23 cellular contexts compared by ENCODE assay signal in genomic region chr18:60663060-60663989, GRCh38.
"Had no signal": no experiment of that assay in that cellular context is flagged by ENCODE, and none has a peak within 500 bp of the region (broad histone marks: within the 10 kb centered on the region; RNA-seq: fewer than 3 reads in every experiment).

No MANE protein-coding gene starts in this region.

- H3K27ac ChIP-seq: breast epithelium had no signal

- H3K4me3 Mint-ChIP-seq: activated B cell treated with CpG ODN at 0.5 μM for 24 hours; activated CD4-positive, alpha-beta memory T cell treated with anti-CD3 and anti-CD28 coated beads, Interleukin-2, amount 10 ng/mL, durations not matched to agents 7 days and 5 days; activated CD4-positive, alpha-beta T cell treated with anti-CD3 and anti-CD28 coated beads, Interleukin-2, amount 10 ng/mL, durations not matched to agents 7 days and 5 days; activated naive CD4-positive, alpha-beta T cell treated with anti-CD3 and anti-CD28 coated beads, Interleukin-2, amount 10 ng/mL, durations not matched to agents 7 days and 5 days; activated naive CD8-positive, alpha-beta T cell treated with anti-CD3 and anti-CD28 coated beads for 36 hours; activated T-cell treated with anti-CD3 and anti-CD28 coated beads, Interleukin-2, amount 50 U/mL, for 72 hours; central memory CD8-positive, alpha-beta T cell; T-helper 17 cell had no signal

- H3K27ac Mint-ChIP-seq: activated B cell treated with CpG ODN at 0.5 μM for 24 hours; activated CD4-positive, alpha-beta memory T cell treated with anti-CD3 and anti-CD28 coated beads, Interleukin-2, amount 10 ng/mL, durations not matched to agents 7 days and 5 days; activated CD4-positive, alpha-beta T cell treated with anti-CD3 and anti-CD28 coated beads, Interleukin-2, amount 10 ng/mL, durations not matched to agents 7 days and 5 days; activated naive CD4-positive, alpha-beta T cell treated with anti-CD3 and anti-CD28 coated beads, Interleukin-2, amount 10 ng/mL, durations not matched to agents 7 days and 5 days; activated naive CD8-positive, alpha-beta T cell treated with anti-CD3 and anti-CD28 coated beads for 36 hours; activated T-cell treated with anti-CD3 and anti-CD28 coated beads, Interleukin-2, amount 50 U/mL, for 72 hours; activated T-helper 2 cell treated with anti-CD3 and anti-CD28 coated beads, Interferon-gamma antibody, Interleukin-2, Interleukin-4, amounts not matched to agents 10 μg/mL and 5 μg/mL and 100 μg/mL, durations not matched to agents 14 hours and 24 hours and 36 hours; T-helper 17 cell had no signal

- H3K9me3 ChIP-seq: breast epithelium, MG63 had no signal

- DNase-seq: activated B cell treated with CpG ODN at 0.5 μM for 24 hours; activated CD4-positive, alpha-beta memory T cell treated with anti-CD3 and anti-CD28 coated beads, Interleukin-2, amount 10 ng/mL, durations not matched to agents 7 days and 5 days; activated CD4-positive, alpha-beta T cell treated with anti-CD3 and anti-CD28 coated beads, Interleukin-2, amount 10 ng/mL, durations not matched to agents 7 days and 5 days; activated gamma-delta T cell treated with Interleukin-2 at 50 U/mL for 16 hours; activated naive CD4-positive, alpha-beta T cell treated with anti-CD3 and anti-CD28 coated beads, Interleukin-2, amount 10 ng/mL, durations not matched to agents 7 days and 5 days; activated naive CD8-positive, alpha-beta T cell treated with anti-CD3 and anti-CD28 coated beads for 36 hours; activated T-cell treated with anti-CD3 and anti-CD28 coated beads for 4 hours; activated T-cell treated with anti-CD3 and anti-CD28 coated beads, Interleukin-2, amount 50 U/mL, for 72 hours; MG63; MV-4-11; NCI-H1092 treated with DMSO at 0.1 percent for 48 hours; NCI-H1417 treated with DMSO at 0.1 percent for 48 hours; NCI-H1694; NCI-H2029; NCI-H2107; NCI-H524; SHP77 treated with DMSO at 0.1 percent for 48 hours; T-helper 17 cell; T-helper 9 cell had no signal

- H3K9me3 Mint-ChIP-seq: activated B cell treated with CpG ODN at 0.5 μM for 24 hours; activated T-helper 2 cell treated with anti-CD3 and anti-CD28 coated beads, Interferon-gamma antibody, Interleukin-2, Interleukin-4, amounts not matched to agents 10 μg/mL and 5 μg/mL and 100 μg/mL, durations not matched to agents 14 hours and 24 hours and 36 hours had no signal

- H3K27me3 Mint-ChIP-seq: activated B cell treated with CpG ODN at 0.5 μM for 24 hours; activated CD4-positive, alpha-beta memory T cell treated with anti-CD3 and anti-CD28 coated beads, Interleukin-2, amount 10 ng/mL, durations not matched to agents 7 days and 5 days; activated CD4-positive, alpha-beta T cell treated with anti-CD3 and anti-CD28 coated beads, Interleukin-2, amount 10 ng/mL, durations not matched to agents 7 days and 5 days; activated naive CD4-positive, alpha-beta T cell treated with anti-CD3 and anti-CD28 coated beads, Interleukin-2, amount 10 ng/mL, durations not matched to agents 7 days and 5 days; activated naive CD8-positive, alpha-beta T cell treated with anti-CD3 and anti-CD28 coated beads for 36 hours; central memory CD8-positive, alpha-beta T cell; T-helper 17 cell had no signal

- H3K27me3 ChIP-seq: breast epithelium, MG63 had no signal

- H3K36me3 Mint-ChIP-seq: activated naive CD4-positive, alpha-beta T cell treated with anti-CD3 and anti-CD28 coated beads, Interleukin-2, amount 10 ng/mL, durations not matched to agents 7 days and 5 days; activated naive CD8-positive, alpha-beta T cell treated with anti-CD3 and anti-CD28 coated beads for 36 hours had no signal

- H3K4me1 ChIP-seq: breast epithelium had no signal

- H3K36me3 ChIP-seq: breast epithelium, MG63 had no signal

- H3K4me3 ChIP-seq: breast epithelium, MG63 had no signal

- FAIRE-seq: RCC 7860 had no signal

- ATAC-seq: activated T-cell treated with anti-CD3 and anti-CD28 coated beads, Interleukin-2, amount 50 U/mL, for 72 hours; T-helper 17 cell had no signal

- H3K4me1 Mint-ChIP-seq: activated B cell treated with CpG ODN at 0.5 μM for 24 hours; activated CD4-positive, alpha-beta memory T cell treated with anti-CD3 and anti-CD28 coated beads, Interleukin-2, amount 10 ng/mL, durations not matched to agents 7 days and 5 days; activated CD4-positive, alpha-beta T cell treated with anti-CD3 and anti-CD28 coated beads, Interleukin-2, amount 10 ng/mL, durations not matched to agents 7 days and 5 days; activated naive CD4-positive, alpha-beta T cell treated with anti-CD3 and anti-CD28 coated beads, Interleukin-2, amount 10 ng/mL, durations not matched to agents 7 days and 5 days; activated naive CD8-positive, alpha-beta T cell treated with anti-CD3 and anti-CD28 coated beads for 36 hours; central memory CD8-positive, alpha-beta T cell; T-helper 17 cell had no signal
